ENCODE assay signal across 8 cellular contexts in genomic region chr7:832292-832967, GRCh38. TPM values are rescaled to one million over a fixed set of nuclear protein-coding genes. Genes with fewer than 3 reads are reported as not detected.
DNase-seq lines count a peak whose midpoint lies in the region; ATAC-seq and TF ChIP-seq lines count a peak whose summit lies in the region.

Gene SUN1 (plus strand): TSS chr7:832476. CDS start chr7:832525, 49 bp downstream.

- peaks cover 24% of the 10 kb centered on the region for H3K27me3 Mint-ChIP-seq in endothelial cell (ENCODE audit: unreplicated experiment)
- no peaks in the 10 kb centered on the region for H3K27me3 Mint-ChIP-seq in naive thymus-derived CD4-positive, alpha-beta T cell

- peak; percentile 84 for ATAC-seq in naive thymus-derived CD4-positive, alpha-beta T cell

- no peaks in the 10 kb centered on the region for H3K9me3 ChIP-seq in naive thymus-derived CD4-positive, alpha-beta T cell (ENCODE audit: control insufficient read depth in 2 of 3, low read length in 3 of 3)
- H3K9me3 ChIP-seq in suprapubic skin, result no peaks in the 10 kb centered on the region

- peaks cover 34% of the 10 kb centered on the region for H3K4me1 Mint-ChIP-seq in endothelial cell (ENCODE audit: unreplicated experiment)
- peaks cover 38 to 68% (median 56%) of the 10 kb centered on the region in 7 donors for H3K4me1 Mint-ChIP-seq in naive thymus-derived CD4-positive, alpha-beta T cell

- H3K4me3 Mint-ChIP-seq in endothelial cell (ENCODE audit: unreplicated experiment), result peak within 1 kb of the TSS; percentile 77
- H3K4me3 Mint-ChIP-seq in naive thymus-derived CD4-positive, alpha-beta T cell, result peak within 1 kb of the TSS; percentile 64 to 89 (median 84)

- WGBS in suprapubic skin, result 46% methylated on average over 22 of the region's 22 CpGs

- H3K27ac Mint-ChIP-seq in endothelial cell (ENCODE audit: unreplicated experiment), result peak within 1 kb of the TSS; percentile 99
- peak within 1 kb of the TSS; percentile 86 to 98 (median 94) for H3K27ac Mint-ChIP-seq in naive thymus-derived CD4-positive, alpha-beta T cell

- DNase-seq in activated CD4-positive, CD25-positive, alpha-beta regulatory T cell (lab: John Stamatoyannopoulos, UW), result peak; percentile 27 to 53 (median 42)
- no peak for DNase-seq in activated CD4-positive, CD25-positive, alpha-beta regulatory T cell treated with anti-CD3 and anti-CD28 coated beads, Interleukin-2, amount 50 U/mL, for 72 hours
- peak; percentile 87 for DNase-seq in HT1080 (ENCODE audit: low read depth)
- peak; percentile 61 for DNase-seq in endothelial cell (ENCODE audit: low spot score)
- DNase-seq in naive thymus-derived CD4-positive, alpha-beta T cell, result peak in 8 of 9 donors; percentile 30 to 82 (median 74)
- peak in 1 of 2 donors; percentile 51 for DNase-seq in suprapubic skin (ENCODE audit: low spot score in 2 of 2)
- DNase-seq in NCI-H2171 treated with DMSO at 0.1 percent for 48 hours (lab: John Stamatoyannopoulos, UW), result no peak

- peak within 1 kb of the TSS; percentile 24 for H3K4me3 ChIP-seq in naive thymus-derived CD4-positive, alpha-beta T cell (ENCODE audit: low read length)
- H3K4me3 ChIP-seq in suprapubic skin, result peak within 1 kb of the TSS; percentile 2

- H3K36me3 ChIP-seq in naive thymus-derived CD4-positive, alpha-beta T cell (ENCODE audit: control insufficient read depth in 2 of 3, insufficient read depth in 3 of 3, low read length in 3 of 3), result peaks cover 0 to 20% (median 0%) of the 10 kb centered on the region in 3 experiments
- H3K36me3 ChIP-seq in suprapubic skin, result no peaks in the 10 kb centered on the region

- POLR2A ChIA-PET in activated CD8-positive, alpha-beta memory T cell treated with anti-CD3 and anti-CD28 coated beads for 36 hours (lab: Charles Lee), result interaction anchor here (0.7 to 1.7 kb wide), 5 partner anchors 15 to 247 kb away, joined by 3 to 8 read pairs (median 3); no protein-coding TSS in a partner anchor
- POLR2A ChIA-PET in naive thymus-derived CD4-positive, alpha-beta T cell (lab: Charles Lee), result interaction anchor here (0.6 to 4.7 kb wide), 9 partner anchors 15 to 221 kb away, joined by 3 to 36 read pairs (median 3); no protein-coding TSS in a partner anchor

- H3K27me3 ChIP-seq in naive thymus-derived CD4-positive, alpha-beta T cell (ENCODE audit: control insufficient read depth in 2 of 2, insufficient read depth in 2 of 2, low read length in 2 of 2), result no peaks in the 10 kb centered on the region
- no peaks in the 10 kb centered on the region for H3K27me3 ChIP-seq in suprapubic skin

- H3K4me1 ChIP-seq in naive thymus-derived CD4-positive, alpha-beta T cell (ENCODE audit: control insufficient read depth in 2 of 2, insufficient read depth in 2 of 2, low read length in 2 of 2), result peaks cover 23 to 36% of the 10 kb centered on the region in 2 donors
- peaks cover 92% of the 10 kb centered on the region for H3K4me1 ChIP-seq in suprapubic skin

- H3K9me3 Mint-ChIP-seq in endothelial cell (ENCODE audit: unreplicated experiment), result no peaks in the 10 kb centered on the region
- H3K9me3 Mint-ChIP-seq in naive thymus-derived CD4-positive, alpha-beta T cell, result no peaks in the 10 kb centered on the region

- TF ChIP-seq EP300 in suprapubic skin (IDR thresholded peaks at IDR 0.05), result no peak

- intact Hi-C loops in naive thymus-derived CD4-positive, alpha-beta T cell (cut with micrococcal nuclease), result loop anchor here (1.0 to 10.0 kb wide), 8 partner anchors 16 to 230 kb away; partner anchors contain the start of gene GET4 (in 1 of the 2)

- TF ChIP-seq CTCF in endothelial cell (IDR thresholded peaks at IDR 0.05; ENCODE audit: unreplicated experiment), result no peak
- TF ChIP-seq CTCF in suprapubic skin (IDR thresholded peaks at IDR 0.05), result no peak

- no peak for TF ChIP-seq POLR2A in suprapubic skin (IDR thresholded peaks at IDR 0.05)

- H3K36me3 Mint-ChIP-seq in endothelial cell (ENCODE audit: low read depth, unreplicated experiment), result peaks cover 22% of the 10 kb centered on the region
- peaks cover 0 to 15% (median 5%) of the 10 kb centered on the region in 5 donors for H3K36me3 Mint-ChIP-seq in naive thymus-derived CD4-positive, alpha-beta T cell

- CTCF ChIA-PET in activated CD8-positive, alpha-beta memory T cell treated with anti-CD3 and anti-CD28 coated beads for 36 hours (lab: Charles Lee), result interaction anchor here (0.6 to 2.2 kb wide), 6 partner anchors 17 to 211 kb away, joined by 3 to 8 read pairs (median 4); no protein-coding TSS in a partner anchor
- CTCF ChIA-PET in naive thymus-derived CD4-positive, alpha-beta T cell (lab: Charles Lee), result interaction anchor here (2.3 kb wide), 1 partner anchor 46 kb away, joined by 5 read pairs; no protein-coding TSS in a partner anchor

- peak within 1 kb of the TSS; percentile 83 for H3K27ac ChIP-seq in naive thymus-derived CD4-positive, alpha-beta T cell (ENCODE audit: low read depth, low read length)
- peak within 1 kb of the TSS; percentile 92 for H3K27ac ChIP-seq in suprapubic skin

RNA-seq across cellular contexts. Expression of gene SUN1, which starts in this region (rescaled TPM):
- 81.8 and 130 TPM in 2 replicates for total RNA-seq in HT1080 (2014; rRNA removed; shearing (Covaris generic))
- 112 and 125 TPM in 2 replicates for polyA plus RNA-seq in HT1080 (2015; cell fraction: cytosol; rRNA removed)
- 422 and 443 TPM in 2 replicates for polyA plus RNA-seq in HT1080 (2015; cell fraction: nucleus; rRNA removed)
- total RNA-seq in activated CD8-positive, alpha-beta memory T cell treated with anti-CD3 and anti-CD28 coated beads for 36 hours, result 10 to 100 TPM; 53.4 to 56.8 TPM
- total RNA-seq in endothelial cell (ENCODE audit: unreplicated experiment) (150 TPM), suprapubic skin (100 to 1,000 TPM; 225 to 475 (median 263) TPM)
- 100 to 1,000 TPM in 3 of 5 experiments, 10 to 100 TPM in 2; 58.4 to 254 (median 114) TPM for total RNA-seq in naive thymus-derived CD4-positive, alpha-beta T cell
- polyA plus RNA-seq in naive thymus-derived CD4-positive, alpha-beta T cell, result 10 to 100 TPM; 39.4 to 69.0 TPM

Comparison
In these comparisons a context has a peak if more than half of its experiments do, and no peak if none do; other contexts are left out.
1. DNase-seq: peak in activated CD4-positive, CD25-positive, alpha-beta regulatory T cell (4 of 4), HT1080 (single experiment), endothelial cell (single experiment) and naive thymus-derived CD4-positive, alpha-beta T cell (8 of 9); none in activated CD4-positive, CD25-positive, alpha-beta regulatory T cell treated with anti-CD3 and anti-CD28 coated beads, Interleukin-2, amount 50 U/mL, for 72 hours (single experiment) and NCI-H2171 treated with DMSO at 0.1 percent for 48 hours (single experiment).